Comparison of ENCODE assay signal across 23 cellular contexts in the genomic region with DNA sequence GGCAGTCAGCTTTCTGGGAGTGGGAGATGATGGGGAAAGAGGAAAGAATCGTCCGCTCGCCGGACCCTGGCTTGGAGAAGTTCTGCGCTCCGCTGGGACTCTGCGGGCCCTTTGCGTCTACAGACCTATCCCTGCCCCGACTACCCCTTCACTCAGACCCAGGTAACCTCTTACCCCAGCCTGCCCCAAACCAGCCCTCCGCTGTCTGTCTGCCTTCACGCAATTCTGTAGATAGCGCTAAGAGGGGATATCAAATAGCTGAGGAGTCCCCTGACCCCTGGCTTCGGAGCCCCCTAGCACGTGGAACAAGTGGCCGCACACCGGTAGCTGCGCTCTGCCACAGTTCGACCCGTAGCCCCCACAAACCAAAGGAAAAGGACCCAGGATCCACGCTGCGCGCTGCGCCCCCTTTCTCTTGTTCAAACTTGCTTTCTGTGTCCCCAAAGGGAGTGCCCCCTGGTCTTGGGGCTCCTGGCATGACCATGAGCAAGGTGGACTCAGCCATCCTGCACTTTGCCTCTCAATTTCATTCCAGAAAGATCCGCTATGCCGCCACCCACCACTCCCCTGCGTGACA. TPM values are rescaled to one million over a fixed set of nuclear protein-coding genes. Genes with fewer than 3 reads are reported as not detected.
A peak's percentile ranks its signal among the peaks of the same experiment; 100 is the strongest.
DNase-seq lines count a peak whose midpoint lies in the region; ATAC-seq and TF ChIP-seq lines count a peak whose summit lies in the region.
"Had no signal": no experiment of that assay in that cellular context is flagged by ENCODE, and none has a peak within 500 bp of the region (broad histone marks: within the 10 kb centered on the region; RNA-seq: fewer than 3 reads in every experiment).

No MANE protein-coding gene starts in this region.

- H3K27ac Mint-ChIP-seq in T-cell: no peak overlapping the region
- H3K27ac Mint-ChIP-seq: activated naive CD8-positive, alpha-beta T cell had no signal

- H3K9ac ChIP-seq in mammary epithelial cell (ENCODE audit: insufficient read depth, low read length) (peak overlapping the region; percentile 58), smooth muscle cell (ENCODE audit: low read depth) (peak overlapping the region; percentile 21)
- H3K9ac ChIP-seq: GM23248 had no signal

- peaks cover 4 to 37% of the 10 kb centered on the region in 2 donors for H3K27me3 Mint-ChIP-seq in T-cell

- 17% methylated on average over 15 of the region's 26 CpGs for WGBS in mammary epithelial cell (ENCODE audit: low coverage, missing lambda C conversion rate)
- WGBS in smooth muscle cell (ENCODE audit: low lambda C conversion rate): 15% methylated on average over 26 of the region's 26 CpGs

- no peaks in the 10 kb centered on the region for H3K36me3 Mint-ChIP-seq in T-cell
- H3K36me3 Mint-ChIP-seq: activated naive CD8-positive, alpha-beta T cell had no signal

- intact Hi-C loops in mammary epithelial cell (cut with micrococcal nuclease): no loop called here
- intact Hi-C loops in left lung (cut with DNase I): no loop called here

- ATAC-seq in left lung (no peak), GM19324 (IDR thresholded peaks at IDR 0.05; ENCODE audit: low FRiP score, unreplicated experiment) (no peak), T-cell (replicated peaks in 1 of 4) (no peak)

- no peak overlapping the region for H3K4me3 Mint-ChIP-seq in T-cell
- H3K4me3 Mint-ChIP-seq: activated naive CD8-positive, alpha-beta T cell had no signal

- CTCF ChIA-PET in mammary epithelial cell (lab: Charles Lee; ENCODE audit: low non-redundant PET): no interaction called here
- CTCF ChIA-PET in T-cell (lab: Charles Lee): no interaction called here

- no TSS peak for BruUV-seq in mammary epithelial cell (replicated peaks; lab: Mats Ljungman, UMichigan)

- H3K27me3 ChIP-seq in mammary epithelial cell (ENCODE audit: insufficient read depth, low read length) (no peaks in the 10 kb centered on the region), left lung (peaks cover 2 to 89% of the 10 kb centered on the region in 2 donors), smooth muscle cell (ENCODE audit: low read depth) (peaks cover 100% of the 10 kb centered on the region)

- H3K9me3 ChIP-seq in mammary epithelial cell (replicated peaks; ENCODE audit: insufficient read depth, low read length) (no peaks in the 10 kb centered on the region), left lung (no peaks in the 10 kb centered on the region), smooth muscle cell (replicated peaks; ENCODE audit: low read depth) (no peaks in the 10 kb centered on the region)
- H3K9me3 ChIP-seq: spleen had no signal

- dilution Hi-C loops in mammary epithelial cell (cut with HindIII; ENCODE audit: low sequenced_read_pairs): no loop called here

- DNase-seq in HK-2 (ENCODE audit: unreplicated experiment): peak; percentile 44
- no peak for DNase-seq in mammary epithelial cell
- no peak for DNase-seq in left lung
- no peak for DNase-seq in smooth muscle cell (lab: John Stamatoyannopoulos, UW; ENCODE audit: unreplicated experiment)
- no peak for DNase-seq in G401 (ENCODE audit: low spot score)
- no peak for DNase-seq in NCI-H2227 (lab: John Stamatoyannopoulos, UW; ENCODE audit: unreplicated experiment)
- no peak for DNase-seq in T-cell
- DNase-seq: activated CD4-positive, CD25-positive, alpha-beta regulatory T cell; activated T-cell treated with anti-CD3 and anti-CD28 coated beads for 4 hours; AML-193; DMS153; GM23248; hypothalamus; KBM-7; NCI-H1417; OCI-M1; spleen; substantia nigra had no signal

- H3K4me1 Mint-ChIP-seq in T-cell: no peaks in the 10 kb centered on the region

- peak overlapping the region; percentile 40 to 45 (median 43) for H3K4me3 ChIP-seq in mammary epithelial cell (replicated peaks in 1 of 3; ENCODE audit: insufficient read depth in 1 of 3, low read depth in 2 of 3, low read length in 3 of 3)
- H3K4me3 ChIP-seq in left lung: peak overlapping the region in 1 of 2 donors; percentile 17
- peak overlapping the region; percentile 9 for H3K4me3 ChIP-seq in smooth muscle cell
- H3K4me3 ChIP-seq: GM23248 had no signal

- H3K9me3 Mint-ChIP-seq in T-cell: no peaks in the 10 kb centered on the region

- H4K20me1 ChIP-seq in mammary epithelial cell (ENCODE audit: insufficient read depth, low read length) (no peaks in the 10 kb centered on the region), smooth muscle cell (ENCODE audit: low read depth) (no peaks in the 10 kb centered on the region)

- TF ChIP-seq CTCF in mammary epithelial cell (conservative IDR thresholded peaks at IDR 0.05 in 1 of 2, IDR thresholded peaks at IDR 0.05 in 1 of 2; ENCODE audit: extremely low read depth in 1 of 2, insufficient read depth in 1 of 2, low read depth in 1 of 2, low read length in 2 of 2) (no peak), left lung (IDR thresholded peaks at IDR 0.05) (no peak), smooth muscle cell (IDR thresholded peaks at IDR 0.05; ENCODE audit: borderline replicate concordance, insufficient read depth, poor library complexity, severe bottlenecking) (no peak)

- H3F3A ChIP-seq in smooth muscle cell (ENCODE audit: low read depth): no peaks in the 10 kb centered on the region

- POLR2A ChIA-PET in T-cell (lab: Charles Lee): no interaction called here

- peak overlapping the region; percentile 66 for H2AFZ ChIP-seq in mammary epithelial cell (ENCODE audit: low read depth, low read length)
- no peak overlapping the region for H2AFZ ChIP-seq in smooth muscle cell (ENCODE audit: low read depth)
- H2AFZ ChIP-seq: GM23248 had no signal

- H3K4me1 ChIP-seq in mammary epithelial cell (ENCODE audit: insufficient read depth, low read length): peaks cover 42% of the 10 kb centered on the region
- peaks cover 12 to 28% of the 10 kb centered on the region in 2 donors for H3K4me1 ChIP-seq in left lung
- H3K4me1 ChIP-seq in smooth muscle cell (ENCODE audit: low read depth): no peaks in the 10 kb centered on the region

- H3K36me3 ChIP-seq in mammary epithelial cell (ENCODE audit: insufficient read depth, low read length) (no peaks in the 10 kb centered on the region), left lung (no peaks in the 10 kb centered on the region), smooth muscle cell (ENCODE audit: low read depth) (no peaks in the 10 kb centered on the region)
- H3K36me3 ChIP-seq: spleen had no signal

- peaks cover 31% of the 10 kb centered on the region for H3K79me2 ChIP-seq in mammary epithelial cell (ENCODE audit: insufficient read depth, low read length)
- no peaks in the 10 kb centered on the region for H3K79me2 ChIP-seq in smooth muscle cell (ENCODE audit: low read depth)

- H3K27ac ChIP-seq in mammary epithelial cell (ENCODE audit: insufficient read depth, low read depth, low read length): peak overlapping the region; percentile 64
- peak overlapping the region; percentile 71 to 83 for H3K27ac ChIP-seq in left lung
- H3K27ac ChIP-seq in smooth muscle cell (ENCODE audit: low read depth): no peak overlapping the region
- H3K27ac ChIP-seq: GM23248 had no signal

- H3K4me2 ChIP-seq in mammary epithelial cell (ENCODE audit: insufficient read depth, low read depth, low read length) (peak overlapping the region; percentile 94), smooth muscle cell (peak overlapping the region; percentile 72)

- in situ Hi-C loops in mammary epithelial cell (cut with MboI; ENCODE audit: low sequenced_read_pairs in 2 of 2) (loop anchor here in 1 of 2 donors (10.0 kb wide), 1 partner anchor 269 kb away; no protein-coding TSS in a partner anchor), G401 (cut with HindIII; ENCODE audit: low sequenced_read_pairs) (no loop called here)

RNA-seq across cellular contexts. Expression of a gene that starts 7.0 kb away (rescaled TPM):
- total RNA-seq in mammary epithelial cell (1 to 10 TPM in 1 of 2 donors, not detected in 1; 1.5 TPM), left lung (1 to 10 TPM; 3.4 to 7.6 TPM), smooth muscle cell (1.4 TPM in 1 of 2 replicates, not detected in the other), T-cell (under 1 TPM in 3 of 5 donors, not detected in 2; 0.25 to 0.38 (median 0.36) TPM)
- polyA plus RNA-seq in mammary epithelial cell (1.8 TPM), smooth muscle cell (0.22 TPM in 1 of 2 replicates, not detected in the other)
- 9.3 TPM for polyA minus RNA-seq in mammary epithelial cell
- not detected in 2 replicates for total RNA-seq in G401 (2014; rRNA removed; shearing (Covaris generic))
- total RNA-seq: osteocyte had no signal

RNA-seq across cellular contexts. Expression of a gene that starts 19.9 kb away (rescaled TPM):
- 10 to 100 TPM in 1 of 2 donors, 1 to 10 TPM in 1; 9.1 to 11.0 TPM for total RNA-seq in mammary epithelial cell
- polyA plus RNA-seq in mammary epithelial cell: 8.6 TPM
- polyA minus RNA-seq in mammary epithelial cell: 4.3 TPM
- total RNA-seq in left lung: 10 to 100 TPM; 16.1 to 21.6 TPM
- total RNA-seq in smooth muscle cell: 0.67 and 2.1 TPM in 2 replicates
- polyA plus RNA-seq in smooth muscle cell: 0.11 and 0.98 TPM in 2 replicates
- 0.81 and 1.6 TPM in 2 replicates for total RNA-seq in G401 (2014; rRNA removed; shearing (Covaris generic))
- total RNA-seq in T-cell: under 1 TPM in 2 of 5 donors, not detected in 3; 0.18 to 0.32 TPM
- total RNA-seq: chondrocyte, osteocyte had no signal

RNA-seq across cellular contexts. Expression of a gene that starts 21.1 kb away (rescaled TPM):
- total RNA-seq in mammary epithelial cell (1 to 10 TPM in 1 of 2 donors, under 1 TPM in 1; 0.50 to 1.5 TPM), left lung (1 to 10 TPM in 1 of 2 donors, under 1 TPM in 1; 0.61 to 1.4 TPM), smooth muscle cell (not detected in 2 replicates), T-cell (not detected)
- polyA plus RNA-seq in mammary epithelial cell (1.3 TPM), smooth muscle cell (not detected in 2 replicates)
- polyA minus RNA-seq in mammary epithelial cell: 1.3 TPM
- total RNA-seq in G401 (2014; rRNA removed; shearing (Covaris generic)): not detected in 2 replicates
- total RNA-seq: GM23248, osteocyte had no signal
- polyA plus RNA-seq: GM23248 had no signal

RNA-seq across cellular contexts. Expression of a gene that starts 24.0 kb away (rescaled TPM):
- total RNA-seq in mammary epithelial cell: 1 to 10 TPM; 3.1 to 4.7 TPM
- polyA plus RNA-seq in mammary epithelial cell: 0.71 TPM
- polyA minus RNA-seq in mammary epithelial cell: 1.1 TPM
- total RNA-seq in left lung: 1 to 10 TPM; 3.5 to 5.0 TPM
- total RNA-seq in smooth muscle cell: 0.58 TPM in 1 of 2 replicates, not detected in the other
- polyA plus RNA-seq in smooth muscle cell: 0.56 TPM in 1 of 2 replicates, not detected in the other
- total RNA-seq in G401 (2014; rRNA removed; shearing (Covaris generic)): 5.1 TPM in 1 of 2 replicates, not detected in the other
- total RNA-seq in T-cell: under 1 TPM in 2 of 5 donors, not detected in 3; 0.50 to 0.65 TPM
- total RNA-seq: chondrocyte, osteocyte had no signal
- polyA plus RNA-seq: liver had no signal

RNA-seq across cellular contexts. Expression of a gene that starts 27.8 kb away (rescaled TPM):
- total RNA-seq in mammary epithelial cell: 1 to 10 TPM; 2.5 to 9.4 TPM
- polyA plus RNA-seq in mammary epithelial cell: 6.0 TPM
- 14.9 TPM for polyA minus RNA-seq in mammary epithelial cell
- under 1 TPM; 0.50 to 0.60 TPM for total RNA-seq in left lung
- total RNA-seq in smooth muscle cell: 0.40 TPM in 1 of 2 replicates, not detected in the other
- polyA plus RNA-seq in smooth muscle cell: not detected in 2 replicates
- 11.8 and 15.5 TPM in 2 replicates for total RNA-seq in G401 (2014; rRNA removed; shearing (Covaris generic))
- under 1 TPM; 0.28 to 0.66 (median 0.54) TPM for total RNA-seq in T-cell
- total RNA-seq: osteocyte had no signal
